Comparison of ENCODE assay signal across 12 cellular contexts in genomic region chr18:905948-906415, GRCh38. TPM values are rescaled to one million over a fixed set of nuclear protein-coding genes. Genes with fewer than 3 reads are reported as not detected.
DNase-seq lines count a peak whose midpoint lies in the region; ATAC-seq and TF ChIP-seq lines count a peak whose summit lies in the region.
"Had no signal": no experiment of that assay in that cellular context is flagged by ENCODE, and none has a peak within 500 bp of the region (broad histone marks: within the 10 kb centered on the region; RNA-seq: fewer than 3 reads in every experiment).

No MANE protein-coding gene starts in this region.

- H3K9me3 ChIP-seq in HUES6 (ENCODE audit: control insufficient read depth, insufficient read depth, low read depth, low read length) (no peaks in the 10 kb centered on the region), sigmoid colon (peaks cover 0 to 3% (median 0%) of the 10 kb centered on the region in 4 donors)

- ATAC-seq in activated naive CD8-positive, alpha-beta T cell treated with anti-CD3 and anti-CD28 coated beads, Interleukin-2, amount 10 ng/mL, durations not matched to agents 7 days and 5 days (ENCODE audit: low read depth): no peak
- ATAC-seq in HG03378 (IDR thresholded peaks at IDR 0.05; ENCODE audit: unreplicated experiment): no peak
- ATAC-seq: left ventricle myocardium superior had no signal

- H3K4me1 Mint-ChIP-seq in activated naive CD8-positive, alpha-beta T cell treated with anti-CD3 and anti-CD28 coated beads, Interleukin-2, amount 10 ng/mL, durations not matched to agents 7 days and 5 days: peaks cover 17% of the 10 kb centered on the region
- H3K4me1 Mint-ChIP-seq in activated naive CD8-positive, alpha-beta T cell treated with anti-CD3 and anti-CD28 coated beads for 36 hours: peaks cover 16% of the 10 kb centered on the region
- H3K4me1 Mint-ChIP-seq in endothelial cell (ENCODE audit: unreplicated experiment) (peaks cover 32% of the 10 kb centered on the region), type B pancreatic cell (ENCODE audit: unreplicated experiment) (peaks cover 5% of the 10 kb centered on the region)

- POLR2A ChIA-PET in activated naive CD8-positive, alpha-beta T cell treated with anti-CD3 and anti-CD28 coated beads, Interleukin-2, amount 10 ng/mL, durations not matched to agents 7 days and 5 days (lab: Charles Lee): no interaction called here

- H3K36me3 ChIP-seq in HUES6 (ENCODE audit: control insufficient read depth, insufficient read depth, low read length): no peaks in the 10 kb centered on the region
- H3K36me3 ChIP-seq in sigmoid colon: no peaks in the 10 kb centered on the region

- H3K4me1 ChIP-seq in HUES6 (ENCODE audit: control insufficient read depth, insufficient read depth, low read length) (peaks cover 22% of the 10 kb centered on the region), sigmoid colon (peaks cover 0 to 52% (median 48%) of the 10 kb centered on the region in 4 donors)

- H3K27ac Mint-ChIP-seq in activated naive CD8-positive, alpha-beta T cell treated with anti-CD3 and anti-CD28 coated beads, Interleukin-2, amount 10 ng/mL, durations not matched to agents 7 days and 5 days: peak overlapping the region; percentile 61
- H3K27ac Mint-ChIP-seq in activated naive CD8-positive, alpha-beta T cell treated with anti-CD3 and anti-CD28 coated beads for 36 hours: no peak overlapping the region
- H3K27ac Mint-ChIP-seq in endothelial cell (ENCODE audit: unreplicated experiment) (peak overlapping the region; percentile 31), type B pancreatic cell (no peak overlapping the region)

- 4 to 18% methylated on average over 26 of the region's 26 CpGs for WGBS in sigmoid colon, 2 donors

- no peak for DNase-seq in activated naive CD8-positive, alpha-beta T cell treated with anti-CD3 and anti-CD28 coated beads, Interleukin-2, amount 10 ng/mL, durations not matched to agents 7 days and 5 days
- DNase-seq in activated naive CD8-positive, alpha-beta T cell treated with anti-CD3 and anti-CD28 coated beads for 36 hours: no peak
- DNase-seq in endothelial cell (ENCODE audit: low spot score) (peak; percentile 21), type B pancreatic cell (ENCODE audit: extremely low spot score, unreplicated experiment) (no peak), sigmoid colon (no peak), foreskin melanocyte (no peak)
- DNase-seq: activated T-cell treated with anti-CD3 and anti-CD28 coated beads for 4 hours; stimulated activated CD4-positive, alpha-beta T cell treated with anti-CD3 and anti-CD28 coated beads, Interleukin-4, amount 100 ng/mL, for 1 hour had no signal

- peaks cover 2% of the 10 kb centered on the region for H3K36me3 Mint-ChIP-seq in activated naive CD8-positive, alpha-beta T cell treated with anti-CD3 and anti-CD28 coated beads, Interleukin-2, amount 10 ng/mL, durations not matched to agents 7 days and 5 days
- H3K36me3 Mint-ChIP-seq in activated naive CD8-positive, alpha-beta T cell treated with anti-CD3 and anti-CD28 coated beads for 36 hours: no peaks in the 10 kb centered on the region
- H3K36me3 Mint-ChIP-seq in endothelial cell (ENCODE audit: low read depth, unreplicated experiment) (peaks cover 5% of the 10 kb centered on the region), type B pancreatic cell (no peaks in the 10 kb centered on the region)

- no peak for TF ChIP-seq POLR2A in sigmoid colon (IDR thresholded peaks at IDR 0.05)

- peaks cover 80% of the 10 kb centered on the region for H3K27me3 Mint-ChIP-seq in activated naive CD8-positive, alpha-beta T cell treated with anti-CD3 and anti-CD28 coated beads, Interleukin-2, amount 10 ng/mL, durations not matched to agents 7 days and 5 days
- H3K27me3 Mint-ChIP-seq in activated naive CD8-positive, alpha-beta T cell treated with anti-CD3 and anti-CD28 coated beads for 36 hours: peaks cover 94% of the 10 kb centered on the region
- H3K27me3 Mint-ChIP-seq in endothelial cell (ENCODE audit: unreplicated experiment): peaks cover 18% of the 10 kb centered on the region
- peaks cover 93% of the 10 kb centered on the region for H3K27me3 Mint-ChIP-seq in type B pancreatic cell

- intact Hi-C loops in sigmoid colon (cut with DNase I): no loop called here

- H3K4me3 ChIP-seq in HUES6 (ENCODE audit: low read depth, low read length) (peak overlapping the region; percentile 71), sigmoid colon (no peak overlapping the region)

- H3K27me3 ChIP-seq in HUES6 (ENCODE audit: control insufficient read depth, insufficient read depth, low read length): peaks cover 100% of the 10 kb centered on the region
- peaks cover 56 to 99% (median 92%) of the 10 kb centered on the region in 3 donors for H3K27me3 ChIP-seq in sigmoid colon

- H3K27ac ChIP-seq in HUES6 (ENCODE audit: low read depth, low read length): no peak overlapping the region
- no peak overlapping the region for H3K27ac ChIP-seq in sigmoid colon

- H3K9ac ChIP-seq in HUES6 (ENCODE audit: low read length): no peak overlapping the region

- H3K4me3 Mint-ChIP-seq in activated naive CD8-positive, alpha-beta T cell treated with anti-CD3 and anti-CD28 coated beads, Interleukin-2, amount 10 ng/mL, durations not matched to agents 7 days and 5 days: peak overlapping the region; percentile 58
- no peak overlapping the region for H3K4me3 Mint-ChIP-seq in activated naive CD8-positive, alpha-beta T cell treated with anti-CD3 and anti-CD28 coated beads for 36 hours
- H3K4me3 Mint-ChIP-seq in endothelial cell (ENCODE audit: unreplicated experiment) (peak overlapping the region; percentile 90), type B pancreatic cell (peak overlapping the region; percentile 80)

- peaks cover 5% of the 10 kb centered on the region for H3K9me3 Mint-ChIP-seq in activated naive CD8-positive, alpha-beta T cell treated with anti-CD3 and anti-CD28 coated beads, Interleukin-2, amount 10 ng/mL, durations not matched to agents 7 days and 5 days
- H3K9me3 Mint-ChIP-seq in activated naive CD8-positive, alpha-beta T cell treated with anti-CD3 and anti-CD28 coated beads for 36 hours: peaks cover 5% of the 10 kb centered on the region
- H3K9me3 Mint-ChIP-seq in endothelial cell (ENCODE audit: unreplicated experiment) (no peaks in the 10 kb centered on the region), type B pancreatic cell (no peaks in the 10 kb centered on the region)

- TF ChIP-seq EP300 in sigmoid colon (IDR thresholded peaks at IDR 0.05): no peak

- no peak for TF ChIP-seq CTCF in endothelial cell (IDR thresholded peaks at IDR 0.05; ENCODE audit: unreplicated experiment)
- TF ChIP-seq CTCF in type B pancreatic cell (conservative IDR thresholded peaks at IDR 0.05): no peak
- TF ChIP-seq CTCF in sigmoid colon (IDR thresholded peaks at IDR 0.05): no peak

RNA-seq across cellular contexts. Expression of gene ADCYAP1, which starts 1.3 kb away (rescaled TPM):
- total RNA-seq in activated naive CD8-positive, alpha-beta T cell treated with anti-CD3 and anti-CD28 coated beads, Interleukin-2, amount 10 ng/mL, durations not matched to agents 7 days and 5 days: not detected
- total RNA-seq in activated naive CD8-positive, alpha-beta T cell treated with anti-CD3 and anti-CD28 coated beads for 36 hours: not detected
- total RNA-seq in endothelial cell (ENCODE audit: unreplicated experiment): 18.5 TPM
- 0.34 and 1.2 TPM in 2 replicates for total RNA-seq in type B pancreatic cell (ENCODE audit: low replicate concordance)
- 1 to 10 TPM; 1.3 to 5.6 (median 3.0) TPM for total RNA-seq in sigmoid colon
- polyA plus RNA-seq in sigmoid colon: under 1 TPM in 1 of 3 donors, not detected in 2; 0.92 TPM
- total RNA-seq: fibroblast of villous mesenchyme had no signal

Comparison
In these comparisons a context has a peak if more than half of its experiments do, and no peak if none do; other contexts are left out.
1. H3K27ac Mint-ChIP-seq: peak in activated naive CD8-positive, alpha-beta T cell treated with anti-CD3 and anti-CD28 coated beads, Interleukin-2, amount 10 ng/mL, durations not matched to agents 7 days and 5 days (single experiment) and endothelial cell (single experiment); none in activated naive CD8-positive, alpha-beta T cell treated with anti-CD3 and anti-CD28 coated beads for 36 hours (single experiment) and type B pancreatic cell (single experiment).